9 cellular contexts compared by ENCODE assay signal in genomic region chr20:53706511-53707031, GRCh38.
A peak's percentile ranks its signal among the peaks of the same experiment; 100 is the strongest.
DNase-seq lines count a peak whose midpoint lies in the region; ATAC-seq and TF ChIP-seq lines count a peak whose summit lies in the region.
"Had no signal": no experiment of that assay in that cellular context is flagged by ENCODE, and none has a peak within 500 bp of the region (broad histone marks: within the 10 kb centered on the region; RNA-seq: fewer than 3 reads in every experiment).

No MANE protein-coding gene starts in this region.

- 30% methylated on average over 3 of the region's 5 CpGs; no CpG with 5 or more reads in 1 of the 2 experiments for WGBS in IMR-90 (ENCODE audit: extremely low coverage in 2 of 2, insufficient read length in 1 of 2), 2 experiments
- 38 to 41% methylated on average over 5 of the region's 5 CpGs for WGBS in testis, 2 donors

- H3K56ac ChIP-seq in IMR-90 (ENCODE audit: extremely low read depth, insufficient read depth, low read length), result peak overlapping the region; percentile 65; the same call in 1 of the 2 replicates

- H3K4ac ChIP-seq in IMR-90 (ENCODE audit: low read depth, low read length), result peak overlapping the region; percentile 26

- H4K5ac ChIP-seq in IMR-90 (ENCODE audit: low read depth, low read length), result peak overlapping the region; percentile 67

- ATAC-seq in IMR-90 (ENCODE audit: low read depth) (peak; percentile 58), GM18520 (IDR thresholded peaks at IDR 0.05; ENCODE audit: unreplicated experiment) (no peak)

- no peaks in the 10 kb centered on the region for H3K9me3 Mint-ChIP-seq in progenitor cell of endocrine pancreas (ENCODE audit: low read depth)

- no peaks in the 10 kb centered on the region for H3K79me1 ChIP-seq in IMR-90 (ENCODE audit: low read depth in 1 of 2, low read length in 2 of 2)

- TF ChIP-seq POLR2A in IMR-90 (IDR thresholded peaks at IDR 0.05; ENCODE audit: low read depth, low read length) (no peak), testis (IDR thresholded peaks at IDR 0.05) (no peak)

- peak overlapping the region; percentile 55 for H3K18ac ChIP-seq in IMR-90 (ENCODE audit: low read depth, low read length)

- peaks cover 16% of the 10 kb centered on the region for H3K4me1 Mint-ChIP-seq in progenitor cell of endocrine pancreas (ENCODE audit: low read depth)

- no peaks in the 10 kb centered on the region for H3K36me3 Mint-ChIP-seq in progenitor cell of endocrine pancreas (ENCODE audit: insufficient read depth)

- in situ Hi-C loops in IMR-90 (cut with MboI; ENCODE audit: low sequenced_read_pairs), result no loop called here

- H3K4me2 ChIP-seq in IMR-90 (ENCODE audit: low read depth, low read length), result peak overlapping the region; percentile 56; the same call in 1 of the 2 replicates

- DNase-seq in SKM-1 treated with dmso at 0.1 percent for 144 hours (lab: John Stamatoyannopoulos, UW; ENCODE audit: unreplicated experiment), result peak; percentile 24
- DNase-seq in SKM-1 (lab: John Stamatoyannopoulos, UW; ENCODE audit: unreplicated experiment), result no peak
- peak; percentile 83 for DNase-seq in IMR-90
- DNase-seq in astrocyte of the hippocampus (ENCODE audit: low read depth, low spot score), result peak; percentile 82
- DNase-seq in progenitor cell of endocrine pancreas (ENCODE audit: low spot score, unreplicated experiment), result no peak
- no peak for DNase-seq in stimulated activated naive CD4-positive, alpha-beta T cell treated with Interleukin-2 at 50 U/mL for 16 hours (lab: John Stamatoyannopoulos, UW)
- no peak for DNase-seq in testis

- H3K9me3 ChIP-seq in IMR-90 (ENCODE audit: control insufficient read depth, insufficient read depth, low read length) (no peaks in the 10 kb centered on the region), testis (no peaks in the 10 kb centered on the region)

- H3K4me3 ChIP-seq in IMR-90 (ENCODE audit: insufficient read depth, low read depth, low read length) (no peak overlapping the region), testis (no peak overlapping the region)

- H2BK120ac ChIP-seq in IMR-90 (ENCODE audit: low read depth, low read length), result peak overlapping the region; percentile 83

- POLR2A ChIA-PET in IMR-90 (lab: Charles Lee; ENCODE audit: unreplicated experiment), result no interaction called here

- no peak for TF ChIP-seq RAD21 in IMR-90 (IDR thresholded peaks at IDR 0.05; ENCODE audit: low read length)

- peak overlapping the region; percentile 56 to 75 for H4K8ac ChIP-seq in IMR-90 (ENCODE audit: low read depth in 2 of 2, low read length in 2 of 2)

- dilution Hi-C loops in IMR-90 (cut with HindIII; ENCODE audit: low sequenced_read_pairs, unreplicated experiment), result no loop called here

- BruUV-seq in IMR-90 (replicated peaks; lab: Mats Ljungman, UMichigan), result no TSS peak

- no peaks in the 10 kb centered on the region for H3K36me3 ChIP-seq in IMR-90 (ENCODE audit: control insufficient read depth, insufficient read depth, low read length)
- no peaks in the 10 kb centered on the region for H3K36me3 ChIP-seq in testis (ENCODE audit: low read depth, missing control alignments)

- H3K4me1 ChIP-seq in IMR-90 (ENCODE audit: control insufficient read depth, insufficient read depth, low read length) (peaks cover 18% of the 10 kb centered on the region), testis (no peaks in the 10 kb centered on the region)

- peak overlapping the region; percentile 71; the same call in 1 of the 2 replicates for H3K27ac ChIP-seq in IMR-90 (ENCODE audit: insufficient read depth, low read length)
- H3K27ac ChIP-seq in testis, result peak overlapping the region in 1 of 2 donors; percentile 32
- H3K27ac ChIP-seq: C4-2B had no signal

- H3K4me3 Mint-ChIP-seq in progenitor cell of endocrine pancreas (ENCODE audit: low read depth), result no peak overlapping the region

- no peak overlapping the region for H2AK9ac ChIP-seq in IMR-90 (replicated peaks; ENCODE audit: low read depth, low read length, poor library complexity)

- H2BK15ac ChIP-seq in IMR-90 (ENCODE audit: low read depth, low read length), result peak overlapping the region; percentile 43; the same call in 2 of the 3 replicates

- peak overlapping the region; percentile 79 for H2BK5ac ChIP-seq in IMR-90 (ENCODE audit: low read depth, low read length, poor library complexity, severe bottlenecking)

- no peak for TF ChIP-seq CTCF in IMR-90 (conservative IDR thresholded peaks at IDR 0.05; ENCODE audit: low read depth, low read length)
- TF ChIP-seq CTCF in progenitor cell of endocrine pancreas (IDR thresholded peaks at IDR 0.05; ENCODE audit: unreplicated experiment), result no peak
- no peak for TF ChIP-seq CTCF in testis (IDR thresholded peaks at IDR 0.05)

- H3K27me3 Mint-ChIP-seq in progenitor cell of endocrine pancreas, result no peaks in the 10 kb centered on the region

- peak overlapping the region; percentile 75 for H2BK20ac ChIP-seq in IMR-90 (ENCODE audit: low read depth, low read length)

- CTCF ChIA-PET in IMR-90 (lab: Yijun Ruan, JAX), result no interaction called here

- H3K9ac ChIP-seq in IMR-90 (ENCODE audit: low read depth, low read length), result peak overlapping the region; percentile 43

- H2AFZ ChIP-seq in IMR-90 (replicated peaks; ENCODE audit: low read length, poor library complexity), result no peak overlapping the region

- H3K27ac Mint-ChIP-seq in progenitor cell of endocrine pancreas, result peak overlapping the region; percentile 60

- H4K20me1 ChIP-seq in IMR-90 (ENCODE audit: insufficient read depth, low read length), result no peaks in the 10 kb centered on the region

- H3K9me1 ChIP-seq in IMR-90 (ENCODE audit: insufficient read depth, low read length), result peaks cover 12% of the 10 kb centered on the region

- H2AK5ac ChIP-seq in IMR-90 (ENCODE audit: low read depth, low read length), result no peak overlapping the region

- no peaks in the 10 kb centered on the region for H3K27me3 ChIP-seq in IMR-90 (ENCODE audit: control insufficient read depth, insufficient read depth, low read length)
- H3K27me3 ChIP-seq in testis, result no peaks in the 10 kb centered on the region

- peak overlapping the region; percentile 70 for H3K23ac ChIP-seq in IMR-90 (ENCODE audit: low read depth, low read length)

- peak overlapping the region; percentile 2 for H3K14ac ChIP-seq in IMR-90 (replicated peaks; ENCODE audit: low read depth, low read length)

- intact Hi-C loops in IMR-90 (cut with micrococcal nuclease), result loop anchor here (2.0 kb wide), 1 partner anchor 208 kb away; no protein-coding TSS in a partner anchor
- intact Hi-C loops in testis (cut with DNase I; ENCODE audit: low total_unique reads), result no loop called here

- H4K91ac ChIP-seq in IMR-90 (ENCODE audit: insufficient read depth, low read depth, low read length), result peak overlapping the region; percentile 27; the same call in 1 of the 2 replicates

TF ChIP-seq in IMR-90, 13 proteins besides CTCF, POLR2A, EP300 and RAD21:
- no peak for TF ChIP-seq NFE2L2 (IDR thresholded peaks at IDR 0.05; ENCODE audit: low read depth, low read length)
- TF ChIP-seq CEBPB (IDR thresholded peaks at IDR 0.05; ENCODE audit: low read depth, low read length), result no peak
- TF ChIP-seq CHD1 (IDR thresholded peaks at IDR 0.05; ENCODE audit: low read depth, low read length), result no peak
- no peak for TF ChIP-seq ELK1 (IDR thresholded peaks at IDR 0.05; ENCODE audit: borderline replicate concordance, low read depth, low read length)
- no peak for TF ChIP-seq MXI1 (IDR thresholded peaks at IDR 0.05; ENCODE audit: borderline replicate concordance, low read depth, low read length)
- no peak for TF ChIP-seq MAZ (IDR thresholded peaks at IDR 0.05; ENCODE audit: borderline replicate concordance, low read depth, low read length)
- TF ChIP-seq FOS (IDR thresholded peaks at IDR 0.05; ENCODE audit: low read depth, low read length), result no peak
- TF ChIP-seq RCOR1 (IDR thresholded peaks at IDR 0.05; ENCODE audit: insufficient replicate concordance, low read length), result no peak
- TF ChIP-seq BHLHE40 (IDR thresholded peaks at IDR 0.05; ENCODE audit: low read depth, low read length), result no peak
- TF ChIP-seq RFX5 (IDR thresholded peaks at IDR 0.05; ENCODE audit: low read depth, low read length), result no peak
TF ChIP-seq in IMR-90: peak in this region for 0.

Comparison
In these comparisons a context has a peak if more than half of its experiments do, and no peak if none do; other contexts are left out.
1. DNase-seq: peak in SKM-1 treated with dmso at 0.1 percent for 144 hours (single experiment), IMR-90 (single experiment) and astrocyte of the hippocampus (single experiment); none in SKM-1 (single experiment), progenitor cell of endocrine pancreas (single experiment), stimulated activated naive CD4-positive, alpha-beta T cell treated with Interleukin-2 at 50 U/mL for 16 hours (single experiment) and testis (single experiment).